11 cellular contexts compared by ENCODE assay signal in genomic region chr13:23618341-23618740, GRCh38. TPM values are rescaled to one million over a fixed set of nuclear protein-coding genes. Genes with fewer than 3 reads are reported as not detected.
DNase-seq lines count a peak whose midpoint lies in the region; ATAC-seq and TF ChIP-seq lines count a peak whose summit lies in the region.
"Had no signal": no experiment of that assay in that cellular context is flagged by ENCODE, and none has a peak within 500 bp of the region (broad histone marks: within the 10 kb centered on the region; RNA-seq: fewer than 3 reads in every experiment).

No MANE protein-coding gene starts in this region.

- DNase-seq in GM03348 (ENCODE audit: low spot score), result peak; percentile 70
- DNase-seq in RPMI7951 (ENCODE audit: low read depth), result peak; percentile 93
- DNase-seq in fibroblast of the aortic adventitia (ENCODE audit: low read depth), result peak; percentile 92
- no peak for DNase-seq in progenitor cell of endocrine pancreas (ENCODE audit: low spot score, unreplicated experiment)
- DNase-seq in activated CD8-positive, alpha-beta memory T cell treated with anti-CD3 and anti-CD28 coated beads for 24 hours, result no peak
- DNase-seq in activated T-cell treated with anti-CD3 and anti-CD28 coated beads, Interleukin-2, amount 50 U/mL, for 48 hours, result no peak
- no peak for DNase-seq in activated CD8-positive, alpha-beta memory T cell treated with anti-CD3 and anti-CD28 coated beads, Interleukin-2, amount 10 ng/mL, durations not matched to agents 7 days and 5 days
- DNase-seq: activated gamma-delta T cell treated with Interleukin-2 at 50 U/mL for 16 hours, mucosa of descending colon, NCI-H1092 treated with DMSO at 0.1 percent for 48 hours had no signal

- peaks cover 12% of the 10 kb centered on the region for H3K36me3 Mint-ChIP-seq in progenitor cell of endocrine pancreas (ENCODE audit: insufficient read depth)
- no peaks in the 10 kb centered on the region for H3K36me3 Mint-ChIP-seq in activated CD8-positive, alpha-beta memory T cell treated with anti-CD3 and anti-CD28 coated beads, Interleukin-2, amount 10 ng/mL, durations not matched to agents 7 days and 5 days

- no peak for ATAC-seq in HG02571 (IDR thresholded peaks at IDR 0.05; ENCODE audit: unreplicated experiment)
- ATAC-seq in activated CD8-positive, alpha-beta memory T cell treated with anti-CD3 and anti-CD28 coated beads, Interleukin-2, amount 10 ng/mL, durations not matched to agents 7 days and 5 days, result no peak
- ATAC-seq: mucosa of descending colon had no signal

- TF ChIP-seq CTCF in fibroblast of the aortic adventitia (IDR thresholded peaks at IDR 0.05; ENCODE audit: insufficient read depth, low read length), result no peak
- no peak for TF ChIP-seq CTCF in progenitor cell of endocrine pancreas (IDR thresholded peaks at IDR 0.05; ENCODE audit: unreplicated experiment)

- CTCF ChIA-PET in activated CD8-positive, alpha-beta memory T cell treated with anti-CD3 and anti-CD28 coated beads, Interleukin-2, amount 10 ng/mL, durations not matched to agents 7 days and 5 days (lab: Charles Lee), result no interaction called here

- peak overlapping the region; percentile 77 for H3K27ac Mint-ChIP-seq in progenitor cell of endocrine pancreas
- H3K27ac Mint-ChIP-seq in activated CD8-positive, alpha-beta memory T cell treated with anti-CD3 and anti-CD28 coated beads, Interleukin-2, amount 10 ng/mL, durations not matched to agents 7 days and 5 days, result no peak overlapping the region

- peaks cover 19% of the 10 kb centered on the region for H3K27me3 Mint-ChIP-seq in progenitor cell of endocrine pancreas
- peaks cover 25% of the 10 kb centered on the region for H3K27me3 Mint-ChIP-seq in activated CD8-positive, alpha-beta memory T cell treated with anti-CD3 and anti-CD28 coated beads, Interleukin-2, amount 10 ng/mL, durations not matched to agents 7 days and 5 days

- peaks cover 43% of the 10 kb centered on the region for H3K4me1 Mint-ChIP-seq in progenitor cell of endocrine pancreas (ENCODE audit: low read depth)
- H3K4me1 Mint-ChIP-seq in activated CD8-positive, alpha-beta memory T cell treated with anti-CD3 and anti-CD28 coated beads, Interleukin-2, amount 10 ng/mL, durations not matched to agents 7 days and 5 days, result peaks cover 2% of the 10 kb centered on the region

- H3K4me3 ChIP-seq in fibroblast of the aortic adventitia (ENCODE audit: low read depth, low read length), result no peak overlapping the region
- H3K4me3 ChIP-seq: mucosa of descending colon had no signal

- no peaks in the 10 kb centered on the region for H3K9me3 Mint-ChIP-seq in progenitor cell of endocrine pancreas (ENCODE audit: low read depth)
- no peaks in the 10 kb centered on the region for H3K9me3 Mint-ChIP-seq in activated CD8-positive, alpha-beta memory T cell treated with anti-CD3 and anti-CD28 coated beads, Interleukin-2, amount 10 ng/mL, durations not matched to agents 7 days and 5 days (ENCODE audit: low read depth)

- no peak overlapping the region for H3K4me3 Mint-ChIP-seq in progenitor cell of endocrine pancreas (ENCODE audit: low read depth)
- no peak overlapping the region for H3K4me3 Mint-ChIP-seq in activated CD8-positive, alpha-beta memory T cell treated with anti-CD3 and anti-CD28 coated beads, Interleukin-2, amount 10 ng/mL, durations not matched to agents 7 days and 5 days

RNA-seq across cellular contexts. Expression of gene TNFRSF19, which starts 48.1 kb away (rescaled TPM):
- 39.2 and 44.5 TPM in 2 replicates for total RNA-seq in RPMI7951 (2014; rRNA removed; shearing (Covaris generic))
- 0.08 and 7.3 TPM in 2 replicates for total RNA-seq in fibroblast of the aortic adventitia (ENCODE audit: low replicate concordance)
- total RNA-seq in progenitor cell of endocrine pancreas, result 19.0 and 28.1 TPM in 2 replicates
- under 1 TPM; 0.12 to 0.28 TPM for total RNA-seq in activated CD8-positive, alpha-beta memory T cell treated with anti-CD3 and anti-CD28 coated beads, Interleukin-2, amount 10 ng/mL, durations not matched to agents 7 days and 5 days

Comparison
In these comparisons a context has a peak if more than half of its experiments do, and no peak if none do; other contexts are left out.
1. DNase-seq: peak in GM03348 (single experiment), RPMI7951 (single experiment) and fibroblast of the aortic adventitia (single experiment); none in progenitor cell of endocrine pancreas (single experiment), activated CD8-positive, alpha-beta memory T cell treated with anti-CD3 and anti-CD28 coated beads for 24 hours (single experiment), activated T-cell treated with anti-CD3 and anti-CD28 coated beads, Interleukin-2, amount 50 U/mL, for 48 hours (0 of 2) and activated CD8-positive, alpha-beta memory T cell treated with anti-CD3 and anti-CD28 coated beads, Interleukin-2, amount 10 ng/mL, durations not matched to agents 7 days and 5 days (single experiment).